ENCODE assay signal across 1 cellular context in the genomic region with DNA sequence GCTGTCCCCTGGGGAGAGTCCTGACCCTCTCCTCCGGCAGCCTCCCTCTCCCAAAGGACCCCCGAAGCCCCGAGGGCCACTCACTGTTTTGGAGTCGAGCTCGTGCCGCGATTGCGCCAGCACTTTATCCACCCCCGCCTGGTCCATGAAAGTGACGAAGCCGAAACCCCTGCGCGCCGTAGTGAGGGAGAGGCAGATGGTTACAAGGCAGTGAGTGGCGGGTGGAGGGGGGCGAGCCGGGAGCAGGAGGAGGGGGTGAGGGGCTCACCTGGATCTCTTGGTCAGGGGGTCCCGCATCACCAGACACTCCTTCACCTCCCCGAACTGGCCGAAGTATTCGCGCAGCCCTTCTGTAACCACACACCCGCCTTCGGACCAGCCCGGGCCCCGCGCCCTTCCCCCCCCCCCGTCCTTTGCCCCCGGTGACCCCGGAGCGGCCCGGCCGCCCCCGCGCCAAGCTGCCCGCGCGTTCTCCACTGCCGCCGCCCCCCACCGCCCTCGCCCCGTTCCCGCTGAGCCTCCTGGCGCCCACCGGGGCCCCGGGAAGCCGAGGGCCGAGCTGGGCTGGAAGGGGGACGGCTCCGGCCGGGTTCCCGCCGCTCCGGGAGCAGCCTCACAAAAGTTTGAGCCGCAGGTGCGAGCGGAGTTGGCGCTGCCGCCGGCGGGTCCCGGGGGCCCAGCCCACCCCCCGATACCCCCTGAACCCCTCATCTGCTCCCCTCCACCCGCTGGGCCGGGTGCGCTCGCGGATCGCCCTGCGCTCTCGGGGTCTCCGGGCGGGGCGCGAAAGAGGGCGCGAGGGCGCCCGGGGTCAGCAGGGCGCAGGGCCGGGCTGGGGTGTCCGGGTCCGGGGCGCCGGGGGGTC.
TF ChIP-seq lines count a peak whose summit lies in the region.

No MANE protein-coding gene starts in this region.

TF ChIP-seq in GM12878, 131 proteins besides CTCF, POLR2A, EP300 and RAD21:
- TF ChIP-seq, protein P1, sequence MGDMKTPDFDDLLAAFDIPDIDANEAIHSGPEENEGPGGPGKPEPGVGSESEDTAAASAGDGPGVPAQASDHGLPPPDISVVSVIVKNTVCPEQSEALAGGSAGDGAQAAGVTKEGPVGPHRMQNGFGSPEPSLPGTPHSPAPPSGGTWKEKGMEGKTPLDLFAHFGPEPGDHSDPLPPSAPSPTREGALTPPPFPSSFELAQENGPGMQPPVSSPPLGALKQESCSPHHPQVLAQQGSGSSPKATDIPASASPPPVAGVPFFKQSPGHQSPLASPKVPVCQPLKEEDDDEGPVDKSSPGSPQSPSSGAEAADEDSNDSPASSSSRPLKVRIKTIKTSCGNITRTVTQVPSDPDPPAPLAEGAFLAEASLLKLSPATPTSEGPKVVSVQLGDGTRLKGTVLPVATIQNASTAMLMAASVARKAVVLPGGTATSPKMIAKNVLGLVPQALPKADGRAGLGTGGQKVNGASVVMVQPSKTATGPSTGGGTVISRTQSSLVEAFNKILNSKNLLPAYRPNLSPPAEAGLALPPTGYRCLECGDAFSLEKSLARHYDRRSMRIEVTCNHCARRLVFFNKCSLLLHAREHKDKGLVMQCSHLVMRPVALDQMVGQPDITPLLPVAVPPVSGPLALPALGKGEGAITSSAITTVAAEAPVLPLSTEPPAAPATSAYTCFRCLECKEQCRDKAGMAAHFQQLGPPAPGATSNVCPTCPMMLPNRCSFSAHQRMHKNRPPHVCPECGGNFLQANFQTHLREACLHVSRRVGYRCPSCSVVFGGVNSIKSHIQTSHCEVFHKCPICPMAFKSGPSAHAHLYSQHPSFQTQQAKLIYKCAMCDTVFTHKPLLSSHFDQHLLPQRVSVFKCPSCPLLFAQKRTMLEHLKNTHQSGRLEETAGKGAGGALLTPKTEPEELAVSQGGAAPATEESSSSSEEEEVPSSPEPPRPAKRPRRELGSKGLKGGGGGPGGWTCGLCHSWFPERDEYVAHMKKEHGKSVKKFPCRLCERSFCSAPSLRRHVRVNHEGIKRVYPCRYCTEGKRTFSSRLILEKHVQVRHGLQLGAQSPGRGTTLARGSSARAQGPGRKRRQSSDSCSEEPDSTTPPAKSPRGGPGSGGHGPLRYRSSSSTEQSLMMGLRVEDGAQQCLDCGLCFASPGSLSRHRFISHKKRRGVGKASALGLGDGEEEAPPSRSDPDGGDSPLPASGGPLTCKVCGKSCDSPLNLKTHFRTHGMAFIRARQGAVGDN (IDR thresholded peaks at IDR 0.05), result no peak
- TF ChIP-seq SUZ12 (IDR thresholded peaks at IDR 0.05; ENCODE audit: unreplicated experiment) (peak; percentile 70), ETV6 (conservative IDR thresholded peaks at IDR 0.05 in 1 of 2, IDR thresholded peaks at IDR 0.05 in 1 of 2; ENCODE audit: borderline replicate concordance in 1 of 2, low read depth in 1 of 2) (no peak)
